ENCODE assay signal across 8 cellular contexts in the genomic region with DNA sequence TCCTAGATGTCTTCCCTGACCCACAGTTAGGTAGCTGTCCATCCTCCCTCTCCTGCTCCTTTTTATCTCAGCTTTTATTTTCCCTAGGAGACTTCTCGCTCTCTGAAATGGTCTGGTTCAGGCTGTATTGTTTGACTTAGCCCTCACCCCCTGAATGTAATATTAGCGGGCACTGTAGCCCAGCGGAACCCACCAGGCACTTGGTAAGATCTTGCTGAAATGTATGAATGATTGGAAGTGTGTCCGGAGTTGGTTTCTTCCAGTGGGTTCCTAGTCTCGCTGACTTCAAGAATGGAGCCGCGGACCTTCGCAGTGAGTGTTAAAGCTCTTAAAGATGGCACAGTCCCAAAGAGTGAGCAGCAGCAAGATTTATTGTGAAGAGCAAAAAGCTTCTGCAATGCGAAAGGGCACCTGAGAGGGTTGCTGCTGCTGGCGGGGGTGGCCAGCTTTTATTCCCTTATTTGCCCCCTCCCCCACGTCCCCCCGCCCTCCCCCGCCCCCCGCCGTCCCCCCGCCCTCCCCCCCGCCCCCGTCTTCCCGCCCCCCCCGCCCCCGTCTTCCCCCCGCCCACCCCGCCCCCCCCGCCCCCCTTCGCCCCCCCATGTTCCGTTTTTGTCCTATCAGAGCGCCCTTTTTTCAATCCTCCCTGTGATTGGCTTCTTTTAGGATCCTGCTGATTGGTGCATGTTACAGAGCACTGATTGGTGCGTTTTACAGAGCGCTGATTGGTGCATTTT. TPM values are rescaled to one million over a fixed set of nuclear protein-coding genes. Genes with fewer than 3 reads are reported as not detected.
DNase-seq lines count a peak whose midpoint lies in the region; ATAC-seq and TF ChIP-seq lines count a peak whose summit lies in the region.

No MANE protein-coding gene starts in this region.

- H3K27ac Mint-ChIP-seq in activated naive CD8-positive, alpha-beta T cell treated with anti-CD3 and anti-CD28 coated beads, Interleukin-2, amount 50 U/mL, for 24 hours = peak overlapping the region; percentile 93

- peaks cover 18% of the 10 kb centered on the region for H3K36me3 Mint-ChIP-seq in activated naive CD8-positive, alpha-beta T cell treated with anti-CD3 and anti-CD28 coated beads, Interleukin-2, amount 50 U/mL, for 24 hours (ENCODE audit: low read depth)

- H3K27me3 Mint-ChIP-seq in activated naive CD8-positive, alpha-beta T cell treated with anti-CD3 and anti-CD28 coated beads, Interleukin-2, amount 50 U/mL, for 24 hours = no peaks in the 10 kb centered on the region

- WGBS in testis, 2 donors = 47% methylated on average over 14 to 15 of the region's 29 CpGs

- TF ChIP-seq CTCF in testis (IDR thresholded peaks at IDR 0.05) = no peak

- DNase-seq in DMS 273 (lab: John Stamatoyannopoulos, UW; ENCODE audit: unreplicated experiment) (peak; percentile 94), DMS 273 treated with DMSO at 0.1 percent for 48 hours (lab: John Stamatoyannopoulos, UW) (no peak), iris pigment epithelial cell (ENCODE audit: low read depth) (peak; percentile 60), testis (peak; percentile 77), posterior vena cava (ENCODE audit: low spot score) (no peak)
- DNase-seq in activated naive CD8-positive, alpha-beta T cell treated with anti-CD3 and anti-CD28 coated beads, Interleukin-2, amount 50 U/mL, for 24 hours = no peak
- no peak for DNase-seq in stimulated activated CD4-positive, alpha-beta T cell treated with anti-CD3 and anti-CD28 coated beads, Interleukin-15, amount 100 ng/mL, for 24 hours

- H3K4me1 ChIP-seq in HUES48 (ENCODE audit: control insufficient read depth, insufficient read depth, low read length) (0 out of 2 replicates have a peak, but pooled peaks cover 3% of the 10 kb centered on the region), testis (peaks cover 8% of the 10 kb centered on the region)

- H3K9me3 Mint-ChIP-seq in activated naive CD8-positive, alpha-beta T cell treated with anti-CD3 and anti-CD28 coated beads, Interleukin-2, amount 50 U/mL, for 24 hours = peaks cover 4% of the 10 kb centered on the region

- H3K9me3 ChIP-seq in HUES48 (ENCODE audit: control insufficient read depth, insufficient read depth, low read length) (no peaks in the 10 kb centered on the region), testis (no peaks in the 10 kb centered on the region)

- H3K4me3 Mint-ChIP-seq in activated naive CD8-positive, alpha-beta T cell treated with anti-CD3 and anti-CD28 coated beads, Interleukin-2, amount 50 U/mL, for 24 hours = peak overlapping the region; percentile 91

- peak overlapping the region; percentile 80 for H3K4me3 ChIP-seq in HUES48 (ENCODE audit: low read depth, low read length)
- peak overlapping the region; percentile 81 to 99 for H3K4me3 ChIP-seq in testis

- H3K27me3 ChIP-seq in HUES48 (ENCODE audit: control insufficient read depth, insufficient read depth, low read length) (peaks cover 4% of the 10 kb centered on the region; the same call in 1 of the 2 replicates), testis (no peaks in the 10 kb centered on the region)

- no peak for ATAC-seq in activated naive CD8-positive, alpha-beta T cell treated with anti-CD3 and anti-CD28 coated beads, Interleukin-2, amount 50 U/mL, for 24 hours

- intact Hi-C loops in testis (cut with DNase I; ENCODE audit: low total_unique reads) (no loop called here), posterior vena cava (cut with DNase I) (no loop called here)

- H3K36me3 ChIP-seq in HUES48 (ENCODE audit: control insufficient read depth, insufficient read depth, low read length) (peaks cover 4% of the 10 kb centered on the region; the same call in 1 of the 2 replicates), testis (ENCODE audit: low read depth, missing control alignments) (no peaks in the 10 kb centered on the region)

- peaks cover 19% of the 10 kb centered on the region for H3K4me1 Mint-ChIP-seq in activated naive CD8-positive, alpha-beta T cell treated with anti-CD3 and anti-CD28 coated beads, Interleukin-2, amount 50 U/mL, for 24 hours

- H3K9ac ChIP-seq in HUES48 (ENCODE audit: low read depth, low read length) = 0 out of 2 replicates have a peak overlapping the region, but pooled peaks have one; percentile 48

- TF ChIP-seq POLR2A in testis (IDR thresholded peaks at IDR 0.05) = no peak

- H3K27ac ChIP-seq in HUES48 (ENCODE audit: low read depth, low read length) (no peak overlapping the region), testis (peak overlapping the region; percentile 80 to 84)

RNA-seq across cellular contexts. Expression of gene EEFSEC, which starts 0.7 kb away (rescaled TPM):
- 10 to 100 TPM; 35.4 TPM for total RNA-seq in testis
- 40.3 TPM for polyA plus RNA-seq in testis (ENCODE audit: insufficient read depth, low read depth, low replicate concordance)
- total RNA-seq in posterior vena cava = 10 to 100 TPM; 12.9 to 13.0 TPM

RNA-seq across cellular contexts. Expression of gene RUVBL1, which starts 29.0 kb away (rescaled TPM):
- total RNA-seq in testis (10 to 100 TPM; 42.9 to 52.9 TPM), posterior vena cava (10 to 100 TPM; 18.4 to 19.0 TPM)
- polyA plus RNA-seq in testis (ENCODE audit: insufficient read depth, low read depth, low replicate concordance) = 70.1 TPM

Comparison
In these comparisons a context has a peak if more than half of its experiments do, and no peak if none do; other contexts are left out.
1. DNase-seq: peak in DMS 273 (single experiment), iris pigment epithelial cell (single experiment) and testis (single experiment); none in DMS 273 treated with DMSO at 0.1 percent for 48 hours (single experiment), activated naive CD8-positive, alpha-beta T cell treated with anti-CD3 and anti-CD28 coated beads, Interleukin-2, amount 50 U/mL, for 24 hours (single experiment), stimulated activated CD4-positive, alpha-beta T cell treated with anti-CD3 and anti-CD28 coated beads, Interleukin-15, amount 100 ng/mL, for 24 hours (single experiment) and posterior vena cava (single experiment).